ENCODE assay signal across 8 cellular contexts in genomic region chr2:104090407-104090806, GRCh38.
"Had no signal": no experiment of that assay in that cellular context is flagged by ENCODE, and none has a peak within 500 bp of the region (broad histone marks: within the 10 kb centered on the region; RNA-seq: fewer than 3 reads in every experiment).

No MANE protein-coding gene starts in this region.

- DNase-seq: GDM1, GF-D8 had no signal

- FAIRE-seq: G401.6, GM12878, GM12891, GM12892, GM18507, GM19239 had no signal

- H3K4me3 ChIP-seq: GM12878 had no signal

- ATAC-seq: GM12878 had no signal
